Comparison of ENCODE assay signal across 8 cellular contexts in the genomic region with DNA sequence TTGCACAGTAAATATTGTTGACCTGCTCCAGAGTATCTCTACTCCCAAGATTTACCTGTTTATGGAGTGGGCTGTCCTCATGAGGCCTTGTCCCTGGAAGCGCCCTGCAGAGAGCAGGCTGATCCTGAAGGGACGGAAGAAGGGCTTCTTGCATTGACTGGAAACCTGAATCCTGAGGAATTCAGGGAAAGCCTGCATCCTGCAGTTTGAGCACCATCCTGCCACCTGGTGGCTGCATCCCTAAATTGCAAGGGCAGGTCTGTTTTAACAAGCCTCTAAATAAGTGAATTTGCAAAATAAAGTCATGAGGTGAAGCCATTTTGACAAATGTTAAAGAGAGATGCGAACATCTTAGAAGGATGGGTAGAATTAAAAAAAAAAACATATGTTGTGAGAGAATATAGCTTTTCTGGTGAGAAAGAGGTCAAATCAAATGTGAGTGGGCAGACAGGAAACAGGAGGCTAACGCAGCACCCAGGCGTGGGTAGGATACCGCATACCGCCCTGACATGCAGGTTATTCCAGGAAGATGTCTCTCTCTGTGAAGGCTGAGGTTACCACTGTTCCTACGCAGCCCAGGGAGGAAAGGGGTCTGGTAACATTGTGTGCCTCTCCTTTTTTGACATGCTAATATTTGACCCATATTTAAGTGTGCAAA.
DNase-seq lines count a peak whose midpoint lies in the region; ATAC-seq and TF ChIP-seq lines count a peak whose summit lies in the region.

No MANE protein-coding gene starts in this region.

- H3K9me3 ChIP-seq in neural progenitor cell (ENCODE audit: low read depth) (no peaks in the 10 kb centered on the region), esophagus muscularis mucosa (no peaks in the 10 kb centered on the region)

- H3K27ac Mint-ChIP-seq in Calu3 (ENCODE audit: unreplicated experiment): no peak overlapping the region
- H3K27ac Mint-ChIP-seq in activated CD4-positive, alpha-beta T cell treated with anti-CD3 and anti-CD28 coated beads, Interleukin-2, amount 10 ng/mL, durations not matched to agents 24 days and 14 days: peak overlapping the region; percentile 98
- peak overlapping the region; percentile 69 to 91 for H3K27ac Mint-ChIP-seq in effector memory CD8-positive, alpha-beta T cell
- H3K27ac Mint-ChIP-seq in neural progenitor cell: no peak overlapping the region

- H3K4me1 Mint-ChIP-seq in Calu3 (ENCODE audit: low read depth, unreplicated experiment) (no peaks in the 10 kb centered on the region), neural progenitor cell (no peaks in the 10 kb centered on the region)
- H3K4me1 Mint-ChIP-seq in activated CD4-positive, alpha-beta T cell treated with anti-CD3 and anti-CD28 coated beads, Interleukin-2, amount 10 ng/mL, durations not matched to agents 24 days and 14 days: peaks cover 60% of the 10 kb centered on the region
- H3K4me1 Mint-ChIP-seq in effector memory CD8-positive, alpha-beta T cell (ENCODE audit: low read depth in 2 of 2): peaks cover 22 to 23% of the 10 kb centered on the region in 2 donors

- H2AFZ ChIP-seq in neural progenitor cell (replicated peaks): peak overlapping the region; percentile 48

- no peak overlapping the region for H3K4me3 Mint-ChIP-seq in Calu3 (ENCODE audit: low read depth, unreplicated experiment)
- H3K4me3 Mint-ChIP-seq in activated CD4-positive, alpha-beta T cell treated with anti-CD3 and anti-CD28 coated beads, Interleukin-2, amount 10 ng/mL, durations not matched to agents 24 days and 14 days: peak overlapping the region; percentile 70
- peak overlapping the region; percentile 46 to 63 for H3K4me3 Mint-ChIP-seq in effector memory CD8-positive, alpha-beta T cell
- H3K4me3 Mint-ChIP-seq in neural progenitor cell: no peak overlapping the region

- TF ChIP-seq CTCF in Calu3 (IDR thresholded peaks at IDR 0.05; ENCODE audit: unreplicated experiment): peak; percentile 56
- peak; percentile 98 for TF ChIP-seq CTCF in neural progenitor cell (IDR thresholded peaks at IDR 0.05)
- TF ChIP-seq CTCF in esophagus muscularis mucosa (IDR thresholded peaks at IDR 0.05): peak in 1 of 3 experiments; percentile 38

- no peaks in the 10 kb centered on the region for H3K27me3 ChIP-seq in neural progenitor cell
- H3K27me3 ChIP-seq in esophagus muscularis mucosa: no peaks in the 10 kb centered on the region

- WGBS in esophagus muscularis mucosa: 84% methylated on average over 8 of the region's 8 CpGs

- H3K9me3 Mint-ChIP-seq in Calu3 (ENCODE audit: low read depth, unreplicated experiment) (peaks cover 4% of the 10 kb centered on the region), neural progenitor cell (peaks cover 22% of the 10 kb centered on the region)
- peaks cover 20% of the 10 kb centered on the region for H3K9me3 Mint-ChIP-seq in activated CD4-positive, alpha-beta T cell treated with anti-CD3 and anti-CD28 coated beads, Interleukin-2, amount 10 ng/mL, durations not matched to agents 24 days and 14 days
- H3K9me3 Mint-ChIP-seq in effector memory CD8-positive, alpha-beta T cell: no peaks in the 10 kb centered on the region

- peak; percentile 97 for ATAC-seq in effector memory CD8-positive, alpha-beta T cell (replicated peaks)
- no peak for ATAC-seq in GM19324 (IDR thresholded peaks at IDR 0.05; ENCODE audit: low FRiP score, unreplicated experiment)

- H3K9ac ChIP-seq in neural progenitor cell: no peak overlapping the region

- no peak overlapping the region for H3K4me2 ChIP-seq in neural progenitor cell

- CTCF ChIA-PET in Calu3 (lab: Charles Lee): interaction anchor here (1.1 kb wide), 1 partner anchor 14 kb away, joined by 4 read pairs; no protein-coding TSS in a partner anchor

- DNase-seq in Calu3: peak; percentile 59
- peak; percentile 7 for DNase-seq in LHCN-M2 (ENCODE audit: low read depth)
- peak; percentile 85 for DNase-seq in activated CD4-positive, alpha-beta T cell treated with anti-CD3 and anti-CD28 coated beads, Interleukin-2, amount 10 ng/mL, durations not matched to agents 24 days and 14 days
- DNase-seq in effector memory CD8-positive, alpha-beta T cell: peak; percentile 18 to 46 (median 24)
- peak; percentile 83 for DNase-seq in neural progenitor cell (ENCODE audit: low spot score)
- DNase-seq in A172 (ENCODE audit: low spot score): no peak
- DNase-seq in esophagus muscularis mucosa (ENCODE audit: extremely low spot score): no peak

- H3K36me3 ChIP-seq in neural progenitor cell: no peaks in the 10 kb centered on the region
- H3K36me3 ChIP-seq in esophagus muscularis mucosa: no peaks in the 10 kb centered on the region

- no peak for TF ChIP-seq EP300 in esophagus muscularis mucosa (IDR thresholded peaks at IDR 0.05)

- no peaks in the 10 kb centered on the region for H3K36me3 Mint-ChIP-seq in Calu3 (ENCODE audit: insufficient read depth, unreplicated experiment)
- peaks cover 40% of the 10 kb centered on the region for H3K36me3 Mint-ChIP-seq in activated CD4-positive, alpha-beta T cell treated with anti-CD3 and anti-CD28 coated beads, Interleukin-2, amount 10 ng/mL, durations not matched to agents 24 days and 14 days (ENCODE audit: low read depth)
- no peaks in the 10 kb centered on the region for H3K36me3 Mint-ChIP-seq in effector memory CD8-positive, alpha-beta T cell (ENCODE audit: insufficient read depth)
- H3K36me3 Mint-ChIP-seq in neural progenitor cell: peaks cover 3% of the 10 kb centered on the region

- no peaks in the 10 kb centered on the region for H3K4me1 ChIP-seq in neural progenitor cell
- peaks cover 0 to 11% (median 10%) of the 10 kb centered on the region in 4 donors for H3K4me1 ChIP-seq in esophagus muscularis mucosa

- no peak for TF ChIP-seq POLR2A in esophagus muscularis mucosa (IDR thresholded peaks at IDR 0.05; ENCODE audit: low read depth)

- no peaks in the 10 kb centered on the region for H3K79me2 ChIP-seq in neural progenitor cell (ENCODE audit: low read depth)

- H3K4me3 ChIP-seq in neural progenitor cell (no peak overlapping the region), esophagus muscularis mucosa (no peak overlapping the region)

- H3K27ac ChIP-seq in neural progenitor cell: no peak overlapping the region
- no peak overlapping the region for H3K27ac ChIP-seq in esophagus muscularis mucosa (replicated peaks in 1 of 4)

- no TSS peak for BruUV-seq in Calu3 (replicated peaks; lab: Mats Ljungman, UMichigan)

- H3K27me3 Mint-ChIP-seq in Calu3 (ENCODE audit: unreplicated experiment) (no peaks in the 10 kb centered on the region), neural progenitor cell (ENCODE audit: insufficient read depth, low read depth) (peaks cover 2% of the 10 kb centered on the region)
- no peaks in the 10 kb centered on the region for H3K27me3 Mint-ChIP-seq in activated CD4-positive, alpha-beta T cell treated with anti-CD3 and anti-CD28 coated beads, Interleukin-2, amount 10 ng/mL, durations not matched to agents 24 days and 14 days
- H3K27me3 Mint-ChIP-seq in effector memory CD8-positive, alpha-beta T cell: no peaks in the 10 kb centered on the region

- intact Hi-C loops in Calu3 (cut with micrococcal nuclease; ENCODE audit: unreplicated experiment): no loop called here
- intact Hi-C loops in activated CD4-positive, alpha-beta T cell treated with anti-CD3 and anti-CD28 coated beads, Interleukin-2, amount 10 ng/mL, durations not matched to agents 24 days and 14 days (cut with micrococcal nuclease): loop anchor here (1.0 to 10.0 kb wide), 16 partner anchors 22 to 1009 kb away; no protein-coding TSS in a partner anchor
- intact Hi-C loops in esophagus muscularis mucosa (cut with DNase I): no loop called here

- H4K20me1 ChIP-seq in neural progenitor cell (ENCODE audit: low read depth): no peaks in the 10 kb centered on the region

- H3F3A ChIP-seq in neural progenitor cell (ENCODE audit: low read depth): no peaks in the 10 kb centered on the region

Comparison
In these comparisons a context has a peak if more than half of its experiments do, and no peak if none do; other contexts are left out.
1. DNase-seq: peak in Calu3 (single experiment), LHCN-M2 (single experiment), activated CD4-positive, alpha-beta T cell treated with anti-CD3 and anti-CD28 coated beads, Interleukin-2, amount 10 ng/mL, durations not matched to agents 24 days and 14 days (single experiment), effector memory CD8-positive, alpha-beta T cell (3 of 3) and neural progenitor cell (single experiment); none in A172 (single experiment) and esophagus muscularis mucosa (single experiment).
2. H3K27ac Mint-ChIP-seq: peak in activated CD4-positive, alpha-beta T cell treated with anti-CD3 and anti-CD28 coated beads, Interleukin-2, amount 10 ng/mL, durations not matched to agents 24 days and 14 days (single experiment) and effector memory CD8-positive, alpha-beta T cell (2 of 2); none in Calu3 (single experiment) and neural progenitor cell (single experiment).
3. H3K4me3 Mint-ChIP-seq: peak in activated CD4-positive, alpha-beta T cell treated with anti-CD3 and anti-CD28 coated beads, Interleukin-2, amount 10 ng/mL, durations not matched to agents 24 days and 14 days (single experiment) and effector memory CD8-positive, alpha-beta T cell (2 of 2); none in Calu3 (single experiment) and neural progenitor cell (single experiment).